Comparison of ENCODE assay signal across 11 cellular contexts in genomic region chr11:31804439-31805036, GRCh38. TPM values are rescaled to one million over a fixed set of nuclear protein-coding genes. Genes with fewer than 3 reads are reported as not detected.
A peak's percentile ranks its signal among the peaks of the same experiment; 100 is the strongest.
DNase-seq lines count a peak whose midpoint lies in the region; ATAC-seq, FAIRE-seq and TF ChIP-seq lines count a peak whose summit lies in the region.
"Had no signal": no experiment of that assay in that cellular context is flagged by ENCODE, and none has a peak within 500 bp of the region (broad histone marks: within the 10 kb centered on the region; RNA-seq: fewer than 3 reads in every experiment).

No MANE protein-coding gene starts in this region.

- intact Hi-C loops in A673 (cut with micrococcal nuclease; ENCODE audit: unreplicated experiment) = no loop called here
- intact Hi-C loops in activated T-helper 2 cell treated with anti-CD3 and anti-CD28 coated beads, Interferon-gamma antibody, Interleukin-2, Interleukin-4, amounts not matched to agents 10 μg/mL and 5 μg/mL and 100 μg/mL, durations not matched to agents 14 hours and 24 hours and 36 hours (cut with micrococcal nuclease) = loop anchor here (2.0 to 10.0 kb wide), 2 partner anchors 20 to 560 kb away; no protein-coding TSS in a partner anchor

- no peak for TF ChIP-seq CTCF in A673 (conservative IDR thresholded peaks at IDR 0.05; ENCODE audit: low read depth, low read length)

- peaks cover 44% of the 10 kb centered on the region for H3K4me1 Mint-ChIP-seq in activated naive CD8-positive, alpha-beta T cell treated with anti-CD3 and anti-CD28 coated beads for 36 hours
- peaks cover 30% of the 10 kb centered on the region for H3K4me1 Mint-ChIP-seq in stimulated activated memory B cell treated with anti-CD40 and anti-IgM and Interleukin-4, amounts not matched to agents 10 μg/mL and 1 μg/mL and 100 μg/mL, for 72 hours
- peaks cover 9% of the 10 kb centered on the region for H3K4me1 Mint-ChIP-seq in activated T-helper 2 cell treated with anti-CD3 and anti-CD28 coated beads, Interferon-gamma antibody, Interleukin-2, Interleukin-4, amounts not matched to agents 10 μg/mL and 5 μg/mL and 100 μg/mL, durations not matched to agents 14 hours and 24 hours and 36 hours (ENCODE audit: low read depth)

- H3K27me3 Mint-ChIP-seq in activated naive CD8-positive, alpha-beta T cell treated with anti-CD3 and anti-CD28 coated beads for 36 hours = peaks cover 97% of the 10 kb centered on the region
- peaks cover 93% of the 10 kb centered on the region for H3K27me3 Mint-ChIP-seq in stimulated activated memory B cell treated with anti-CD40 and anti-IgM and Interleukin-4, amounts not matched to agents 10 μg/mL and 1 μg/mL and 100 μg/mL, for 72 hours
- H3K27me3 Mint-ChIP-seq in activated T-helper 2 cell treated with anti-CD3 and anti-CD28 coated beads, Interferon-gamma antibody, Interleukin-2, Interleukin-4, amounts not matched to agents 10 μg/mL and 5 μg/mL and 100 μg/mL, durations not matched to agents 14 hours and 24 hours and 36 hours (ENCODE audit: low read depth) = peaks cover 86% of the 10 kb centered on the region

- no peak overlapping the region for H3K27ac ChIP-seq in A673 (ENCODE audit: low read depth, low read length, poor library complexity, severe bottlenecking)
- H3K27ac ChIP-seq: VCaP had no signal

- peaks cover 99% of the 10 kb centered on the region for H3K27me3 ChIP-seq in A673 (replicated peaks; ENCODE audit: insufficient read depth, low read depth, low read length, poor library complexity)

- no peak for ATAC-seq in stimulated activated memory B cell treated with anti-CD40 and anti-IgM and Interleukin-4, amounts not matched to agents 10 μg/mL and 1 μg/mL and 100 μg/mL, for 72 hours

- peak; percentile 72 for FAIRE-seq in GM12892 (lab: Jason Lieb, UNC)

- H3K4me1 ChIP-seq in A673 (ENCODE audit: insufficient read depth, low read length, poor library complexity, severe bottlenecking) = peaks cover 13% of the 10 kb centered on the region

- DNase-seq in A673 (ENCODE audit: low spot score) (peak; percentile 62), GM12892 (ENCODE audit: insufficient read length) (no peak), left kidney (ENCODE audit: low read depth, low spot score) (peak; percentile 38), ureter (ENCODE audit: low spot score) (no peak), NK-92 (lab: John Stamatoyannopoulos, UW; ENCODE audit: unreplicated experiment) (no peak)
- DNase-seq in activated naive CD8-positive, alpha-beta T cell treated with anti-CD3 and anti-CD28 coated beads for 36 hours = no peak
- no peak for DNase-seq in activated T-helper 2 cell treated with anti-CD3 and anti-CD28 coated beads, Interferon-gamma antibody, Interleukin-2, Interleukin-4, amounts not matched to agents 10 μg/mL and 5 μg/mL and 100 μg/mL, durations not matched to agents 14 hours and 24 hours and 36 hours (ENCODE audit: low spot score)
- DNase-seq: central memory CD4-positive, alpha-beta T cell had no signal

- H3K4me3 Mint-ChIP-seq in activated naive CD8-positive, alpha-beta T cell treated with anti-CD3 and anti-CD28 coated beads for 36 hours = peak overlapping the region; percentile 71
- H3K4me3 Mint-ChIP-seq in stimulated activated memory B cell treated with anti-CD40 and anti-IgM and Interleukin-4, amounts not matched to agents 10 μg/mL and 1 μg/mL and 100 μg/mL, for 72 hours = no peak overlapping the region
- no peak overlapping the region for H3K4me3 Mint-ChIP-seq in activated T-helper 2 cell treated with anti-CD3 and anti-CD28 coated beads, Interferon-gamma antibody, Interleukin-2, Interleukin-4, amounts not matched to agents 10 μg/mL and 5 μg/mL and 100 μg/mL, durations not matched to agents 14 hours and 24 hours and 36 hours (ENCODE audit: low read depth)

- CTCF ChIA-PET in A673 (lab: Charles Lee) = no interaction called here

- H3K27ac Mint-ChIP-seq in activated naive CD8-positive, alpha-beta T cell treated with anti-CD3 and anti-CD28 coated beads for 36 hours = peak overlapping the region; percentile 48
- H3K27ac Mint-ChIP-seq in stimulated activated memory B cell treated with anti-CD40 and anti-IgM and Interleukin-4, amounts not matched to agents 10 μg/mL and 1 μg/mL and 100 μg/mL, for 72 hours = no peak overlapping the region
- no peak overlapping the region for H3K27ac Mint-ChIP-seq in activated T-helper 2 cell treated with anti-CD3 and anti-CD28 coated beads, Interferon-gamma antibody, Interleukin-2, Interleukin-4, amounts not matched to agents 10 μg/mL and 5 μg/mL and 100 μg/mL, durations not matched to agents 14 hours and 24 hours and 36 hours

- H3K36me3 Mint-ChIP-seq in activated naive CD8-positive, alpha-beta T cell treated with anti-CD3 and anti-CD28 coated beads for 36 hours = peaks cover 17% of the 10 kb centered on the region
- peaks cover 5% of the 10 kb centered on the region for H3K36me3 Mint-ChIP-seq in stimulated activated memory B cell treated with anti-CD40 and anti-IgM and Interleukin-4, amounts not matched to agents 10 μg/mL and 1 μg/mL and 100 μg/mL, for 72 hours
- H3K36me3 Mint-ChIP-seq in activated T-helper 2 cell treated with anti-CD3 and anti-CD28 coated beads, Interferon-gamma antibody, Interleukin-2, Interleukin-4, amounts not matched to agents 10 μg/mL and 5 μg/mL and 100 μg/mL, durations not matched to agents 14 hours and 24 hours and 36 hours (ENCODE audit: low read depth) = no peaks in the 10 kb centered on the region

- H3K9me3 Mint-ChIP-seq in activated naive CD8-positive, alpha-beta T cell treated with anti-CD3 and anti-CD28 coated beads for 36 hours = peaks cover 26% of the 10 kb centered on the region
- peaks cover 11% of the 10 kb centered on the region for H3K9me3 Mint-ChIP-seq in stimulated activated memory B cell treated with anti-CD40 and anti-IgM and Interleukin-4, amounts not matched to agents 10 μg/mL and 1 μg/mL and 100 μg/mL, for 72 hours
- no peaks in the 10 kb centered on the region for H3K9me3 Mint-ChIP-seq in activated T-helper 2 cell treated with anti-CD3 and anti-CD28 coated beads, Interferon-gamma antibody, Interleukin-2, Interleukin-4, amounts not matched to agents 10 μg/mL and 5 μg/mL and 100 μg/mL, durations not matched to agents 14 hours and 24 hours and 36 hours

- H3K4me3 ChIP-seq in A673 (ENCODE audit: low read depth, low read length, poor library complexity, severe bottlenecking) = no peak overlapping the region

- no peaks in the 10 kb centered on the region for H3K9me3 ChIP-seq in A673 (ENCODE audit: low read depth, low read length, poor library complexity, severe bottlenecking)

- H3K36me3 ChIP-seq in A673 (ENCODE audit: insufficient read depth, low read length, poor library complexity, severe bottlenecking) = peaks cover 9% of the 10 kb centered on the region

- POLR2A ChIA-PET in A673 (lab: Charles Lee; ENCODE audit: low non-redundant PET) = interaction anchor here (0.7 kb wide), 1 partner anchor 163 kb away, joined by 3 read pairs; no protein-coding TSS in a partner anchor

- TF ChIP-seq POLR2A in GM12892 (IDR thresholded peaks at IDR 0.05; ENCODE audit: low read depth, low read length) = no peak

- BruUV-seq in A673 (replicated peaks; lab: Mats Ljungman, UMichigan) = no TSS peak

RNA-seq across cellular contexts. Expression of gene PAX6, which starts 6.6 kb away (rescaled TPM):
- 22.4 and 33.9 TPM in 2 replicates for total RNA-seq in A673 (2021)
- polyA plus RNA-seq in GM12892 (2012; ENCODE audit: missing spikeins) = not detected
- not detected for total RNA-seq in activated naive CD8-positive, alpha-beta T cell treated with anti-CD3 and anti-CD28 coated beads for 36 hours
- not detected for total RNA-seq in ureter
- not detected in 2 replicates for total RNA-seq in activated T-helper 2 cell treated with anti-CD3 and anti-CD28 coated beads, Interferon-gamma antibody, Interleukin-2, Interleukin-4, amounts not matched to agents 10 μg/mL and 5 μg/mL and 100 μg/mL, durations not matched to agents 14 hours and 24 hours and 36 hours
- total RNA-seq: urinary bladder had no signal
- polyA plus RNA-seq: urinary bladder had no signal

Comparison
In these comparisons a context has a peak if more than half of its experiments do, and no peak if none do; other contexts are left out.
1. DNase-seq: peak in A673 (single experiment) and left kidney (single experiment); none in GM12892 (single experiment), activated naive CD8-positive, alpha-beta T cell treated with anti-CD3 and anti-CD28 coated beads for 36 hours (single experiment), ureter (single experiment), NK-92 (single experiment) and activated T-helper 2 cell treated with anti-CD3 and anti-CD28 coated beads, Interferon-gamma antibody, Interleukin-2, Interleukin-4, amounts not matched to agents 10 μg/mL and 5 μg/mL and 100 μg/mL, durations not matched to agents 14 hours and 24 hours and 36 hours (single experiment).
2. RNA of gene PAX6, which starts 6.6 kb away (total RNA-seq): 22.4 to 33.9 TPM in A673; not detected in activated naive CD8-positive, alpha-beta T cell treated with anti-CD3 and anti-CD28 coated beads for 36 hours, not detected in ureter (single experiment) and not detected in activated T-helper 2 cell treated with anti-CD3 and anti-CD28 coated beads, Interferon-gamma antibody, Interleukin-2, Interleukin-4, amounts not matched to agents 10 μg/mL and 5 μg/mL and 100 μg/mL, durations not matched to agents 14 hours and 24 hours and 36 hours; every median in the first group is over 10 times any median in the second.